32 cellular contexts compared by ENCODE assay signal in genomic region chr6:166270706-166271375, GRCh38. TPM values are rescaled to one million over a fixed set of nuclear protein-coding genes. Genes with fewer than 3 reads are reported as not detected.
"Had no signal": no experiment of that assay in that cellular context is flagged by ENCODE, and none has a peak within 500 bp of the region (broad histone marks: within the 10 kb centered on the region; RNA-seq: fewer than 3 reads in every experiment).

No MANE protein-coding gene starts in this region.

- H3K27me3 ChIP-seq: neutrophil, ovary, right lobe of liver, thyroid gland, upper lobe of left lung had no signal

- H3K4me3 ChIP-seq: neural progenitor cell, ovary, psoas muscle, right lobe of liver, skin epidermis, smooth muscle cell, spleen, stomach, thoracic aorta, thyroid gland, tibial nerve, upper lobe of left lung had no signal

- H3K9me3 ChIP-seq: neutrophil, ovary, psoas muscle, right lobe of liver, spleen, stomach, thoracic aorta, thyroid gland, tibial nerve, upper lobe of left lung had no signal

- H3K4me1 ChIP-seq: neural progenitor cell, parathyroid adenoma, psoas muscle, right lobe of liver had no signal

- H3K27ac ChIP-seq: neural progenitor cell, neutrophil, ovary, parathyroid adenoma, psoas muscle, right lobe of liver, skin epidermis, spleen, stomach, thoracic aorta, thyroid gland, tibial nerve, upper lobe of left lung had no signal

- H3K9me3 Mint-ChIP-seq: naive thymus-derived CD4-positive, alpha-beta T cell; natural killer cell; nephron; neural progenitor cell; stimulated activated effector memory CD8-positive, alpha-beta T cell treated with anti-CD3 and anti-CD28 coated beads, Interleukin-12 subunit alpha, Interleukin-12 subunit beta, amount 100 ng/mL, for 72 hours; stimulated activated naive B cell treated with anti-CD40 and anti-IgM and Interleukin-4, amounts not matched to agents 10 μg/mL and 1 μg/mL and 100 μg/mL, for 72 hours; stimulated activated naive CD8-positive, alpha-beta T cell treated with anti-CD3 and anti-CD28 coated beads, Interleukin-15, Interleukin-2, amounts not matched to agents 100 ng/mL and 50 ng/mL, for 24 hours had no signal

- H3K4me1 Mint-ChIP-seq: nephron had no signal

- DNase-seq: naive thymus-derived CD4-positive, alpha-beta T cell; natural killer cell; nucleus accumbens; ovary; posterior cingulate gyrus; psoas muscle; right cardiac atrium; right lobe of liver; spleen; stimulated activated CD4-positive, alpha-beta T cell treated with anti-CD3 and anti-CD28 coated beads, Interleukin-12 subunit alpha, Interleukin-12 subunit beta, amount 100 ng/mL, for 4 hours; stimulated activated CD4-positive, alpha-beta T cell treated with anti-CD3 and anti-CD28 coated beads, Interleukin-1b, Interleukin-23, amount 100 ng/mL, for 48 hours; stimulated activated CD4-positive, alpha-beta T cell treated with anti-CD3 and anti-CD28 coated beads, Interleukin-4, amount 100 ng/mL, for 1 hour; stimulated activated CD4-positive, alpha-beta T cell treated with anti-CD3 and anti-CD28 coated beads, Interleukin-4, amount 100 ng/mL, for 4 hours; stimulated activated naive B cell treated with anti-CD40 and anti-IgM and Interleukin-4, amounts not matched to agents 10 μg/mL and 1 μg/mL and 100 μg/mL, for 72 hours; stimulated activated naive CD4-positive, alpha-beta T cell treated with Interleukin-2 at 50 U/mL for 16 hours; stomach; thyroid gland; trophoblast cell; upper lobe of left lung had no signal

- H3K4me2 ChIP-seq: neural progenitor cell, smooth muscle cell had no signal

- H3K79me2 ChIP-seq: parathyroid adenoma had no signal

- H3K36me3 ChIP-seq: neural progenitor cell, neutrophil, ovary, right lobe of liver, spleen, stomach, thoracic aorta, thyroid gland, tibial nerve, upper lobe of left lung had no signal

- H2AFZ ChIP-seq: neural progenitor cell, parathyroid adenoma had no signal

- ATAC-seq: naive thymus-derived CD4-positive, alpha-beta T cell; natural killer cell; psoas muscle; right lobe of liver; stimulated activated naive B cell treated with anti-CD40 and anti-IgM and Interleukin-4, amounts not matched to agents 10 μg/mL and 1 μg/mL and 100 μg/mL, for 72 hours had no signal

- H3K36me3 Mint-ChIP-seq: naive thymus-derived CD4-positive, alpha-beta T cell; natural killer cell; neural progenitor cell; stimulated activated effector memory CD8-positive, alpha-beta T cell treated with anti-CD3 and anti-CD28 coated beads, Interleukin-12 subunit alpha, Interleukin-12 subunit beta, amount 100 ng/mL, for 72 hours; stimulated activated naive B cell treated with anti-CD40 and anti-IgM and Interleukin-4, amounts not matched to agents 10 μg/mL and 1 μg/mL and 100 μg/mL, for 72 hours had no signal

- H3K4me3 Mint-ChIP-seq: naive thymus-derived CD4-positive, alpha-beta T cell; natural killer cell; nephron; neural progenitor cell; stimulated activated effector memory CD8-positive, alpha-beta T cell treated with anti-CD3 and anti-CD28 coated beads, Interleukin-12 subunit alpha, Interleukin-12 subunit beta, amount 100 ng/mL, for 72 hours; stimulated activated naive B cell treated with anti-CD40 and anti-IgM and Interleukin-4, amounts not matched to agents 10 μg/mL and 1 μg/mL and 100 μg/mL, for 72 hours; stimulated activated naive CD8-positive, alpha-beta T cell treated with anti-CD3 and anti-CD28 coated beads, Interleukin-15, Interleukin-2, amounts not matched to agents 100 ng/mL and 50 ng/mL, for 24 hours had no signal

- H3K27me3 Mint-ChIP-seq: stimulated activated naive CD8-positive, alpha-beta T cell treated with anti-CD3 and anti-CD28 coated beads, Interleukin-15, Interleukin-2, amounts not matched to agents 100 ng/mL and 50 ng/mL, for 24 hours had no signal

- H3K27ac Mint-ChIP-seq: natural killer cell; nephron; neural progenitor cell; progenitor cell of endocrine pancreas; stimulated activated effector memory CD8-positive, alpha-beta T cell treated with anti-CD3 and anti-CD28 coated beads, Interleukin-12 subunit alpha, Interleukin-12 subunit beta, amount 100 ng/mL, for 72 hours; stimulated activated naive B cell treated with anti-CD40 and anti-IgM and Interleukin-4, amounts not matched to agents 10 μg/mL and 1 μg/mL and 100 μg/mL, for 72 hours; stimulated activated naive CD8-positive, alpha-beta T cell treated with anti-CD3 and anti-CD28 coated beads, Interleukin-15, Interleukin-2, amounts not matched to agents 100 ng/mL and 50 ng/mL, for 24 hours had no signal

RNA-seq across cellular contexts. Expression of gene PRR18, which starts 37.4 kb away (rescaled TPM):
- total RNA-seq: naive thymus-derived CD4-positive, alpha-beta T cell; natural killer cell; psoas muscle; renal cortical epithelial cell; right cardiac atrium; smooth muscle cell; thoracic aorta had no signal
- polyA plus RNA-seq: naive thymus-derived CD4-positive, alpha-beta T cell; neural cell; smooth muscle cell; stomach had no signal
